ENCODE assay signal across 20 cellular contexts in genomic region chr15:48913141-48913540, GRCh38.
"Had no signal": no experiment of that assay in that cellular context is flagged by ENCODE, and none has a peak within 500 bp of the region (broad histone marks: within the 10 kb centered on the region; RNA-seq: fewer than 3 reads in every experiment).

No MANE protein-coding gene starts in this region.

- H3K4me3 ChIP-seq: ascending aorta, lung, prostate gland, right lobe of liver had no signal

- DNase-seq: activated CD4-positive, alpha-beta T cell treated with anti-CD3 and anti-CD28 coated beads for 1 hour; activated CD4-positive, alpha-beta T cell treated with anti-CD3 and anti-CD28 coated beads, Interleukin-2, amount 50 U/mL, for 48 hours; activated naive CD4-positive, alpha-beta T cell; activated T-cell treated with anti-CD3 and anti-CD28 coated beads, Interleukin-2, amount 50 U/mL, for 72 hours; central memory CD4-positive, alpha-beta T cell; cortex of kidney; effector memory CD4-positive, alpha-beta T cell; left colon; natural killer cell; occipital lobe; right lobe of liver; stimulated activated CD4-positive, alpha-beta T cell treated with anti-CD3 and anti-CD28 coated beads, Interleukin-1b, Interleukin-23, amount 100 ng/mL, for 48 hours; stimulated activated naive CD4-positive, alpha-beta T cell; substantia nigra; T-helper 9 cell; trophoblast cell had no signal

- H3K27me3 ChIP-seq: ascending aorta, right lobe of liver had no signal

- ATAC-seq: activated T-cell treated with anti-CD3 and anti-CD28 coated beads, Interleukin-2, amount 50 U/mL, for 72 hours; left colon; natural killer cell; right lobe of liver had no signal

- H3K27ac ChIP-seq: ascending aorta, epithelial cell of prostate, prostate gland, right lobe of liver had no signal
